Comparison of ENCODE assay signal across 11 cellular contexts in the genomic region with DNA sequence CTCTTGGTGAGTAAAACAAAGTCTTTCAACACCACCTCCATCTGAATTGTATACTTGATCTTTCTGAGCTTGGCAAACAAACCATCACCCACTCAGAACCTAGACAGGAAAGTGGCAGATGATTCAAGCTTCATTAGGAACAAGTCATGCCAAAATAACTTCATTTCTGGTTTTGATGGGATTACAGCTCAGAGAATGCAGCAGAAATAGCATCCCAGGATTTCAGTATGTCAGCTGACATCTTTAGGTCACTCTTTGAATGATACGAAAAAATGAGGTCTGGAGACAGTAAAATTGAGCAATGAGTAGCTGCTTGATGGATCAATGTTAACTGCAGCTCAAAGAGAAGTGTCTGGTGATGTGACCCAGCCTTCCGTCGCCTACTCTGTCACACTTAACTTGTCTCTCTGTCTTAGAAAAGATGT.
A peak's percentile ranks its signal among the peaks of the same experiment; 100 is the strongest.
DNase-seq lines count a peak whose midpoint lies in the region; ATAC-seq and TF ChIP-seq lines count a peak whose summit lies in the region.
"Had no signal": no experiment of that assay in that cellular context is flagged by ENCODE, and none has a peak within 500 bp of the region (broad histone marks: within the 10 kb centered on the region; RNA-seq: fewer than 3 reads in every experiment).

No MANE protein-coding gene starts in this region.

- ATAC-seq in naive thymus-derived CD4-positive, alpha-beta T cell, result no peak
- ATAC-seq in foreskin keratinocyte, result no peak

- POLR2A ChIA-PET in BJ (lab: Charles Lee), result interaction anchor here (0.6 kb wide), 1 partner anchor 438 kb away, joined by 5 read pairs; no protein-coding TSS in a partner anchor
- POLR2A ChIA-PET in naive thymus-derived CD4-positive, alpha-beta T cell (lab: Charles Lee), result interaction anchor here (0.8 to 1.6 kb wide), 3 partner anchors 12 to 298 kb away, joined by 3 to 5 read pairs (median 4); no protein-coding TSS in a partner anchor

- DNase-seq in BJ (ENCODE audit: low read depth) (peak; percentile 27), HT1080 (ENCODE audit: low read depth) (peak; percentile 74), astrocyte of the hippocampus (ENCODE audit: low read depth, low spot score) (peak; percentile 86), ascending aorta (ENCODE audit: low spot score in 2 of 2) (no peak), GM20000 (ENCODE audit: low spot score) (no peak), foreskin keratinocyte (no peak)
- no peak for DNase-seq in naive thymus-derived CD4-positive, alpha-beta T cell
- no peak for DNase-seq in activated CD8-positive, alpha-beta memory T cell treated with anti-CD3 and anti-CD28 coated beads, Interleukin-2, amount 50 U/mL, for 48 hours
- DNase-seq: GDM1, NCI-H345 had no signal

- no peaks in the 10 kb centered on the region for H3K9me3 ChIP-seq in naive thymus-derived CD4-positive, alpha-beta T cell (ENCODE audit: control insufficient read depth in 2 of 3, low read length in 3 of 3)
- no peaks in the 10 kb centered on the region for H3K9me3 ChIP-seq in ascending aorta

- peak overlapping the region; percentile 25 for H3K27ac ChIP-seq in naive thymus-derived CD4-positive, alpha-beta T cell (ENCODE audit: low read depth, low read length)
- H3K27ac ChIP-seq in ascending aorta (no peak overlapping the region), foreskin keratinocyte (no peak overlapping the region)

- TF ChIP-seq CTCF in BJ (IDR thresholded peaks at IDR 0.05; ENCODE audit: insufficient read depth, low read depth, low read length) (no peak), ascending aorta (IDR thresholded peaks at IDR 0.05) (no peak), GM20000 (IDR thresholded peaks at IDR 0.05; ENCODE audit: extremely low read depth, missing control alignments) (no peak), foreskin keratinocyte (conservative IDR thresholded peaks at IDR 0.05) (no peak)

- H3K9me3 Mint-ChIP-seq in naive thymus-derived CD4-positive, alpha-beta T cell, result peaks cover 0 to 6% (median 0%) of the 10 kb centered on the region in 11 donors
- H3K9me3 Mint-ChIP-seq: nephron had no signal

- H3K27ac Mint-ChIP-seq in naive thymus-derived CD4-positive, alpha-beta T cell, result peak overlapping the region in 8 of 9 donors; percentile 36 to 86 (median 62)

- peaks cover 0 to 29% of the 10 kb centered on the region in 2 donors for H3K4me1 ChIP-seq in naive thymus-derived CD4-positive, alpha-beta T cell (ENCODE audit: control insufficient read depth in 2 of 2, insufficient read depth in 2 of 2, low read length in 2 of 2)
- H3K4me1 ChIP-seq in ascending aorta (peaks cover 6 to 12% of the 10 kb centered on the region in 2 donors), foreskin keratinocyte (peaks cover 4% of the 10 kb centered on the region)

- peaks cover 42 to 93% (median 89%) of the 10 kb centered on the region in 7 donors for H3K4me1 Mint-ChIP-seq in naive thymus-derived CD4-positive, alpha-beta T cell

- H3K36me3 ChIP-seq in BJ (ENCODE audit: control insufficient read depth, insufficient read depth, low read length), result no peaks in the 10 kb centered on the region
- peaks cover 0 to 22% (median 0%) of the 10 kb centered on the region in 3 experiments for H3K36me3 ChIP-seq in naive thymus-derived CD4-positive, alpha-beta T cell (ENCODE audit: control insufficient read depth in 2 of 3, insufficient read depth in 3 of 3, low read length in 3 of 3)
- no peaks in the 10 kb centered on the region for H3K36me3 ChIP-seq in ascending aorta

- H3K27me3 Mint-ChIP-seq in naive thymus-derived CD4-positive, alpha-beta T cell, result no peaks in the 10 kb centered on the region

- CTCF ChIA-PET in BJ (lab: Yijun Ruan, JAX), result interaction anchor here (1.1 to 1.3 kb wide), 3 partner anchors 12 to 493 kb away, joined by 3 to 5 read pairs (median 4); no protein-coding TSS in a partner anchor
- CTCF ChIA-PET in naive thymus-derived CD4-positive, alpha-beta T cell (lab: Charles Lee), result interaction anchor here (0.6 to 1.3 kb wide), 2 partner anchors 42 to 46 kb away, joined by 3 read pairs; no protein-coding TSS in a partner anchor

- intact Hi-C loops in naive thymus-derived CD4-positive, alpha-beta T cell (cut with micrococcal nuclease), result no loop called here
- intact Hi-C loops in ascending aorta (cut with DNase I), result no loop called here

- H3K27me3 ChIP-seq in BJ (ENCODE audit: control insufficient read depth, insufficient read depth, low read length) (peaks cover 1% of the 10 kb centered on the region; the same call in 1 of the 2 replicates), ascending aorta (no peaks in the 10 kb centered on the region), foreskin keratinocyte (no peaks in the 10 kb centered on the region)
- no peaks in the 10 kb centered on the region for H3K27me3 ChIP-seq in naive thymus-derived CD4-positive, alpha-beta T cell (ENCODE audit: control insufficient read depth in 2 of 2, insufficient read depth in 2 of 2, low read length in 2 of 2)

- peak overlapping the region in 1 of 10 donors; percentile 9 for H3K4me3 Mint-ChIP-seq in naive thymus-derived CD4-positive, alpha-beta T cell
- H3K4me3 Mint-ChIP-seq: nephron had no signal

- H3K4me3 ChIP-seq in BJ (ENCODE audit: low read depth, low read length) (no peak overlapping the region), ascending aorta (no peak overlapping the region)
- no peak overlapping the region for H3K4me3 ChIP-seq in naive thymus-derived CD4-positive, alpha-beta T cell (ENCODE audit: low read length)

- peaks cover 0 to 44% (median 29%) of the 10 kb centered on the region in 5 donors for H3K36me3 Mint-ChIP-seq in naive thymus-derived CD4-positive, alpha-beta T cell

Comparison
In these comparisons a context has a peak if more than half of its experiments do, and no peak if none do; other contexts are left out.
1. DNase-seq: peak in BJ (single experiment), HT1080 (single experiment) and astrocyte of the hippocampus (single experiment); none in naive thymus-derived CD4-positive, alpha-beta T cell (0 of 9), ascending aorta (0 of 2), activated CD8-positive, alpha-beta memory T cell treated with anti-CD3 and anti-CD28 coated beads, Interleukin-2, amount 50 U/mL, for 48 hours (single experiment), GM20000 (single experiment) and foreskin keratinocyte (0 of 2).